In the genomic region with DNA sequence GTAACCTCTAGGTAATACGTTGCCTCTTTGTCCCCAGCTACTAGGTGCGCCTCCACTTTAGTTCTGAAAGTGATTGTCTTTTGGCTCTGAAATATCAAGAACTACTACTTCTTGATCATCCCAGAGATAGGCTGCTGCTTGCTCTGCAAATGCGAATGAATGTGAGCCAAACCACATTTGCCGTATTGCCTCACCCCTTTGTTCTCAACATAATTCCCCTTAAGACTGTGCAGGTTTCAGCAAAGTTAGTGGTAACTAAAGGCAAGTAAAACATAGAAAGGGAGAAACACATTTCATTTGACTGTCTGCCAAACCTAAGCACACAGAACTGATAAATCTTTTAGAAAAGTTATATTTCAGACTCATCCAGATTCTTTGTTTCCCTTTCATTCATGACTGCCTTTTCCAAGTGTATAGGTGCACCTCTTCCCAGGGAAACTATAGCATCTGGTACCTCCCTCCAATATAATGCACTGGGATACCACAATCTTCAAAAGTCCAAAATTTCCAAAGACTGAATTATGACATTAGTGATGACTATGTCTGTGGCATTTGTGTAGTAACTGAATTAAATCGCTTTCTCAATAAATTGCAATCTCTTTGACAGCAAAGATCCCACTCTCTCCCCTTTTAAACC, we compare ENCODE assay signal across 18 cellular contexts.
A peak's percentile ranks its signal among the peaks of the same experiment; 100 is the strongest.
DNase-seq lines count a peak whose midpoint lies in the region; ATAC-seq and TF ChIP-seq lines count a peak whose summit lies in the region.
"Had no signal": no experiment of that assay in that cellular context is flagged by ENCODE, and none has a peak within 500 bp of the region (broad histone marks: within the 10 kb centered on the region; RNA-seq: fewer than 3 reads in every experiment).

No MANE protein-coding gene starts in this region.

- CTCF ChIA-PET in RWPE1 (lab: Yijun Ruan, JAX): no interaction called here

- DNase-seq in HPDE6-E6E7 (ENCODE audit: extremely low spot score) (peak; percentile 36), RWPE1 (ENCODE audit: low spot score) (peak; percentile 38), non-pigmented ciliary epithelial cell (ENCODE audit: low read depth) (peak; percentile 53), NCI-H187 treated with DMSO at 0.1 percent for 48 hours (lab: John Stamatoyannopoulos, UW) (no peak), GM19240 (ENCODE audit: insufficient read length, low spot score) (no peak)
- DNase-seq: activated CD4-positive, alpha-beta T cell treated with anti-CD3 and anti-CD28 coated beads, Interleukin-2, amount 50 U/mL, for 4 hours; dorsolateral prefrontal cortex; foreskin melanocyte; left lung; NCI-H146; SK-N-SH; stimulated activated CD4-positive, alpha-beta T cell treated with anti-CD3 and anti-CD28 coated beads, Interleukin-2, amount 100 ng/mL, for 24 hours had no signal

- H3K27ac ChIP-seq in RWPE1: no peak overlapping the region
- H3K27ac ChIP-seq: ascending aorta, BLaER1, dorsolateral prefrontal cortex, left lung, thoracic aorta had no signal

- ATAC-seq in esophagus mucosa (peak; percentile 92), GM18511 (IDR thresholded peaks at IDR 0.05; ENCODE audit: unreplicated experiment) (no peak)
- ATAC-seq: K562 had no signal

- TF ChIP-seq CTCF in RWPE1 (conservative IDR thresholded peaks at IDR 0.05; ENCODE audit: low read depth): no peak

- POLR2A ChIA-PET in RWPE1 (lab: Yijun Ruan, JAX; ENCODE audit: low non-redundant PET): interaction anchor here (0.6 kb wide), 1 partner anchor 500 kb away, joined by 4 read pairs; no protein-coding TSS in a partner anchor

Comparison
In these comparisons a context has a peak if more than half of its experiments do, and no peak if none do; other contexts are left out.
1. DNase-seq: peak in HPDE6-E6E7 (single experiment), RWPE1 (single experiment) and non-pigmented ciliary epithelial cell (single experiment); none in NCI-H187 treated with DMSO at 0.1 percent for 48 hours (single experiment) and GM19240 (single experiment).